Comparison of ENCODE assay signal across 7 cellular contexts in genomic region chr16:12082886-12083285, GRCh38.
A peak's percentile ranks its signal among the peaks of the same experiment; 100 is the strongest.
DNase-seq lines count a peak whose midpoint lies in the region; ATAC-seq and TF ChIP-seq lines count a peak whose summit lies in the region.
"Not testable (repeated sequence)": the region's sequence is repeated elsewhere in the genome, so short reads cannot be mapped to it uniquely, and the experiment has no call there.

No MANE protein-coding gene starts in this region.

- not testable (repeated sequence) for H3K27me3 ChIP-seq in DND-41 (ENCODE audit: insufficient read depth, low read length, poor library complexity); lower lobe of right lung (ENCODE audit: low read depth); thymus (ENCODE audit: control insufficient read depth, insufficient read depth)

- H3K4me3 ChIP-seq in DND-41 (ENCODE audit: low read depth in 1 of 2, low read length in 2 of 2); lower lobe of right lung; thymus (ENCODE audit: low read length): not testable (repeated sequence)

- H3K36me3 Mint-ChIP-seq in activated T-cell treated with anti-CD3 and anti-CD28 coated beads, Interleukin-2, amount 50 U/mL, for 72 hours (ENCODE audit: insufficient read depth in 2 of 2): peaks cover 2 to 11% of the 10 kb centered on the region in 2 donors
- peaks cover 0 to 11% of the 10 kb centered on the region in 2 donors for H3K36me3 Mint-ChIP-seq in activated naive CD4-positive, alpha-beta T cell treated with anti-CD3 and anti-CD28 coated beads, Interleukin-2, amount 50 U/mL, for 72 hours

- intact Hi-C loops in lower lobe of right lung (cut with DNase I); posterior vena cava (cut with DNase I): not testable (repeated sequence)

- ATAC-seq in DND-41 (ENCODE audit: insufficient read depth, low read depth); activated T-cell treated with anti-CD3 and anti-CD28 coated beads, Interleukin-2, amount 50 U/mL, for 72 hours (replicated peaks in 1 of 2); activated naive CD4-positive, alpha-beta T cell treated with anti-CD3 and anti-CD28 coated beads, Interleukin-2, amount 50 U/mL, for 72 hours; lower lobe of right lung: not testable (repeated sequence)

- H3K36me3 ChIP-seq in DND-41 (ENCODE audit: insufficient read depth, low read length): not testable (repeated sequence)
- H3K36me3 ChIP-seq in lower lobe of right lung (peaks cover 22% of the 10 kb centered on the region), thymus (ENCODE audit: control insufficient read depth, insufficient read depth) (peaks cover 20% of the 10 kb centered on the region)

- not testable (repeated sequence) for H3K27me3 Mint-ChIP-seq in activated T-cell treated with anti-CD3 and anti-CD28 coated beads, Interleukin-2, amount 50 U/mL, for 72 hours (ENCODE audit: low read depth)

- H3K27ac ChIP-seq in DND-41 (ENCODE audit: low read length) (peak overlapping the region; percentile 58; the same call in 1 of the 2 replicates), thymus (ENCODE audit: low read depth) (peak overlapping the region; percentile 90)
- H3K27ac ChIP-seq in lower lobe of right lung: not testable (repeated sequence)

- not testable (repeated sequence) for H4K20me1 ChIP-seq in DND-41 (ENCODE audit: insufficient read depth, low read length)

- not testable (repeated sequence) for H3K9me3 ChIP-seq in DND-41 (ENCODE audit: insufficient read depth, low read length, severe bottlenecking); lower lobe of right lung; thymus (ENCODE audit: control insufficient read depth)

- not testable (repeated sequence) for H2AFZ ChIP-seq in DND-41 (ENCODE audit: low read depth, low read length)

- H3K4me3 Mint-ChIP-seq in activated T-cell treated with anti-CD3 and anti-CD28 coated beads, Interleukin-2, amount 50 U/mL, for 72 hours: peak overlapping the region; percentile 81 to 90

- not testable (repeated sequence) for H3K4me2 ChIP-seq in DND-41 (ENCODE audit: insufficient read depth, low read length)

- H3K4me1 ChIP-seq in DND-41 (ENCODE audit: insufficient read depth, low read length): peaks cover 44% of the 10 kb centered on the region
- peaks cover 18% of the 10 kb centered on the region for H3K4me1 ChIP-seq in lower lobe of right lung
- H3K4me1 ChIP-seq in thymus (ENCODE audit: control insufficient read depth, insufficient read depth, low read length): peaks cover 59% of the 10 kb centered on the region

- TF ChIP-seq CTCF in DND-41 (IDR thresholded peaks at IDR 0.05; ENCODE audit: borderline replicate concordance, extremely low read depth, low read length, poor library complexity, severe bottlenecking); lower lobe of right lung (IDR thresholded peaks at IDR 0.05): not testable (repeated sequence)

- DNase-seq in DND-41; activated T-cell treated with anti-CD3 and anti-CD28 coated beads, Interleukin-2, amount 50 U/mL, for 72 hours: not testable (repeated sequence)
- DNase-seq in activated CD4-positive, CD25-positive, alpha-beta regulatory T cell treated with anti-CD3 and anti-CD28 coated beads, Interleukin-2, amount 50 U/mL, for 72 hours: peak; percentile 8
- peak in 1 of 2 donors; percentile 35 for DNase-seq in activated naive CD4-positive, alpha-beta T cell treated with anti-CD3 and anti-CD28 coated beads, Interleukin-2, amount 50 U/mL, for 72 hours (ENCODE audit: low spot score in 2 of 2)
- DNase-seq in lower lobe of right lung: peak; percentile 17
- DNase-seq in posterior vena cava (ENCODE audit: low spot score): peak; percentile 36

- peak overlapping the region; percentile 95 for H3K27ac Mint-ChIP-seq in activated T-cell treated with anti-CD3 and anti-CD28 coated beads, Interleukin-2, amount 50 U/mL, for 72 hours
- peak overlapping the region; percentile 96 to 98 for H3K27ac Mint-ChIP-seq in activated naive CD4-positive, alpha-beta T cell treated with anti-CD3 and anti-CD28 coated beads, Interleukin-2, amount 50 U/mL, for 72 hours

- H3K79me2 ChIP-seq in DND-41 (ENCODE audit: insufficient read depth, low read length): not testable (repeated sequence)

- H3K4me1 Mint-ChIP-seq in activated T-cell treated with anti-CD3 and anti-CD28 coated beads, Interleukin-2, amount 50 U/mL, for 72 hours (ENCODE audit: low read depth): peaks cover 46% of the 10 kb centered on the region

- not testable (repeated sequence) for H3K9me3 Mint-ChIP-seq in activated T-cell treated with anti-CD3 and anti-CD28 coated beads, Interleukin-2, amount 50 U/mL, for 72 hours; activated naive CD4-positive, alpha-beta T cell treated with anti-CD3 and anti-CD28 coated beads, Interleukin-2, amount 50 U/mL, for 72 hours

- H3K9ac ChIP-seq in DND-41 (ENCODE audit: low read depth, low read length): not testable (repeated sequence)

- WGBS in thymus: 93% methylated on average over 9 of the region's 9 CpGs
